Comparison of ENCODE assay signal across 8 cellular contexts in the genomic region with DNA sequence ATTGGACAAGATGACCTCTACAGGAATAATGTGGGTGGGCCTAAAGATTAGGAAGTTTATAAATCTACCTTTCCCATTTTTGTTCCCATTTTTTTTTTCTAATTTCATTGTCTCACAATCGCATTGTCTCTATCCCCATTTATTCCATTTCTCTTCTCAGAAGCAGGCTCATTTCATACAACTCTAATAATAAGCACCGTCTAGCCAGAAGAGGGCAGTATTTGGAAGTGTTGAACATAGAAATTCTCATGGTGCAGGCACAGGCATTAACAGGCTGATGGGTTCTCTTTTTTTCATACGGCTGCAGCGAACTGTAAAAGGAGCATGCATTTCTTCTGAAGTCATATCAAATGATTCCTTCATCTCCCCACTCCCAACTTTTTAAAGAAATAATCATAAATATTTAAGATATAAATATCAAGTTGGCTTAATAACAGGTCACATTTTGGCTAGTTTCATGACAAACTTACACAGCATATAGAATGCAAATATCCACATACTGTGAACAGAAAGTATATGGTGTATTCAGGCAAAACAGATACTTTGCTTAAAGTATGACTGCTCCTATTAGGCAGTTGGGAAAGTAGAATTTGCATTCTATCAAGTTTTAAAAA.
DNase-seq lines count a peak whose midpoint lies in the region; ATAC-seq, FAIRE-seq and TF ChIP-seq lines count a peak whose summit lies in the region.

No MANE protein-coding gene starts in this region.

- H3K4me1 ChIP-seq in body of pancreas: no peaks in the 10 kb centered on the region
- H3K4me1 ChIP-seq in thyroid gland: no peaks in the 10 kb centered on the region

- H3K27me3 ChIP-seq in body of pancreas: no peaks in the 10 kb centered on the region
- no peaks in the 10 kb centered on the region for H3K27me3 ChIP-seq in thyroid gland

- FAIRE-seq in islet of Langerhans (lab: Jason Lieb, UNC): peak; percentile 94

- DNase-seq in ELF-1 (ENCODE audit: low read depth, low spot score) (peak; percentile 20), NCI-H748 (lab: John Stamatoyannopoulos, UW; ENCODE audit: unreplicated experiment) (peak; percentile 79), body of pancreas (peak in 3 of 4 donors; percentile 20 to 55 (median 22)), thyroid gland (peak; percentile 7 to 8), GOT3 (lab: John Stamatoyannopoulos, UW) (no peak)

- TF ChIP-seq POLR2A in body of pancreas (IDR thresholded peaks at IDR 0.05): no peak
- TF ChIP-seq POLR2A in thyroid gland (IDR thresholded peaks at IDR 0.05): no peak

- intact Hi-C loops in body of pancreas (cut with DNase I) (no loop called here), thyroid gland (cut with DNase I) (loop anchor here (5.0 kb wide), 1 partner anchor 224 kb away; no protein-coding TSS in a partner anchor)

- no peak overlapping the region for H3K4me3 ChIP-seq in body of pancreas
- H3K4me3 ChIP-seq in thyroid gland (replicated peaks in 1 of 3): no peak overlapping the region

- peak in 6 of 7 experiments; percentile 51 to 67 (median 56) for TF ChIP-seq CTCF in body of pancreas (IDR thresholded peaks at IDR 0.05)
- peak in 5 of 6 experiments; percentile 31 to 67 (median 64) for TF ChIP-seq CTCF in thyroid gland (IDR thresholded peaks at IDR 0.05)

- H3K36me3 ChIP-seq in body of pancreas (replicated peaks in 1 of 2; ENCODE audit: insufficient read depth in 1 of 2, low read depth in 2 of 2) (no peaks in the 10 kb centered on the region), thyroid gland (no peaks in the 10 kb centered on the region)

- H3K9me3 ChIP-seq in body of pancreas (no peaks in the 10 kb centered on the region), thyroid gland (no peaks in the 10 kb centered on the region)

- H3K27ac ChIP-seq in body of pancreas: no peak overlapping the region
- no peak overlapping the region for H3K27ac ChIP-seq in thyroid gland

- ATAC-seq in GM21423 (IDR thresholded peaks at IDR 0.05; ENCODE audit: unreplicated experiment) (peak; percentile 69), HG03520 (IDR thresholded peaks at IDR 0.05; ENCODE audit: unreplicated experiment) (peak; percentile 82), body of pancreas (peak; percentile 67)

- 3 to 5% methylated on average over 4 of the region's 4 CpGs for WGBS in body of pancreas, 2 donors
- WGBS in thyroid gland, 2 donors: 14 to 15% methylated on average over 4 of the region's 4 CpGs
